Comparison of ENCODE assay signal across 16 cellular contexts in genomic region chr4:7944568-7945220, GRCh38. TPM values are rescaled to one million over a fixed set of nuclear protein-coding genes. Genes with fewer than 3 reads are reported as not detected.
DNase-seq lines count a peak whose midpoint lies in the region; ATAC-seq and TF ChIP-seq lines count a peak whose summit lies in the region.
"Had no signal": no experiment of that assay in that cellular context is flagged by ENCODE, and none has a peak within 500 bp of the region (broad histone marks: within the 10 kb centered on the region; RNA-seq: fewer than 3 reads in every experiment).

No MANE protein-coding gene starts in this region.

- H3K9me3 ChIP-seq in right lobe of liver (no peaks in the 10 kb centered on the region), heart right ventricle (no peaks in the 10 kb centered on the region)
- H3K9me3 ChIP-seq: HAP-1 had no signal

- H3K27me3 Mint-ChIP-seq in stimulated activated naive CD8-positive, alpha-beta T cell treated with anti-CD3 and anti-CD28 coated beads, Interleukin-15, Interleukin-2, amounts not matched to agents 100 ng/mL and 50 ng/mL, for 24 hours: peaks cover 28% of the 10 kb centered on the region
- peaks cover 35% of the 10 kb centered on the region for H3K27me3 Mint-ChIP-seq in stimulated activated naive CD8-positive, alpha-beta T cell treated with anti-CD3 and anti-CD28 coated beads, Interleukin-15, amount 100 ng/mL, for 72 hours

- peak overlapping the region; percentile 49 for H3K27ac Mint-ChIP-seq in stimulated activated naive CD8-positive, alpha-beta T cell treated with anti-CD3 and anti-CD28 coated beads, Interleukin-15, Interleukin-2, amounts not matched to agents 100 ng/mL and 50 ng/mL, for 24 hours
- H3K27ac Mint-ChIP-seq in stimulated activated naive CD8-positive, alpha-beta T cell treated with anti-CD3 and anti-CD28 coated beads, Interleukin-15, amount 100 ng/mL, for 72 hours: no peak overlapping the region
- H3K27ac Mint-ChIP-seq: CD14-positive monocyte had no signal

- H3K36me3 ChIP-seq in right lobe of liver (no peaks in the 10 kb centered on the region), heart right ventricle (no peaks in the 10 kb centered on the region)
- H3K36me3 ChIP-seq: HAP-1 had no signal

- intact Hi-C loops in right lobe of liver (cut with DNase I) (no loop called here), heart right ventricle (cut with DNase I) (no loop called here)

- H3K27ac ChIP-seq in right lobe of liver (no peak overlapping the region), heart right ventricle (no peak overlapping the region)
- H3K27ac ChIP-seq: 22Rv1, PC-9 had no signal

- no peaks in the 10 kb centered on the region for H3K36me3 Mint-ChIP-seq in stimulated activated naive CD8-positive, alpha-beta T cell treated with anti-CD3 and anti-CD28 coated beads, Interleukin-15, Interleukin-2, amounts not matched to agents 100 ng/mL and 50 ng/mL, for 24 hours (ENCODE audit: low read depth)
- H3K36me3 Mint-ChIP-seq: CD14-positive monocyte had no signal

- peaks cover 0 to 6% (median 0%) of the 10 kb centered on the region in 4 donors for H3K4me1 ChIP-seq in right lobe of liver
- H3K4me1 ChIP-seq in heart right ventricle: peaks cover 0 to 4% (median 0%) of the 10 kb centered on the region in 9 donors
- H3K4me1 ChIP-seq: HAP-1 had no signal

- H3K4me3 ChIP-seq in choroid plexus epithelial cell (ENCODE audit: low read depth, low read length) (no peak overlapping the region), right lobe of liver (no peak overlapping the region), heart right ventricle (no peak overlapping the region)
- H3K4me3 ChIP-seq: HAP-1, PC-9 had no signal

- H3K27me3 ChIP-seq in right lobe of liver (no peaks in the 10 kb centered on the region), heart right ventricle (peaks cover 0 to 19% (median 0%) of the 10 kb centered on the region in 7 donors)

- no peak for TF ChIP-seq POLR2A in right lobe of liver (IDR thresholded peaks at IDR 0.05)

- no peak for DNase-seq in stimulated activated naive CD8-positive, alpha-beta T cell treated with anti-CD3 and anti-CD28 coated beads, Interleukin-15, amount 100 ng/mL, for 72 hours
- DNase-seq in choroid plexus epithelial cell (ENCODE audit: low read depth) (peak; percentile 54), right lobe of liver (no peak), GF-D8 (lab: John Stamatoyannopoulos, UW) (no peak), heart right ventricle (no peak), NCI-H2196 (lab: John Stamatoyannopoulos, UW; ENCODE audit: unreplicated experiment) (no peak), NCI-H2171 (lab: John Stamatoyannopoulos, UW) (no peak)
- DNase-seq: COR-L47, MV-4-11, NCI-H1417 treated with DMSO at 0.1 percent for 48 hours, NCI-H2029 treated with DMSO at 0.1 percent for 48 hours, PC-9 had no signal

- no peak overlapping the region for H3K4me3 Mint-ChIP-seq in stimulated activated naive CD8-positive, alpha-beta T cell treated with anti-CD3 and anti-CD28 coated beads, Interleukin-15, Interleukin-2, amounts not matched to agents 100 ng/mL and 50 ng/mL, for 24 hours
- no peak overlapping the region for H3K4me3 Mint-ChIP-seq in stimulated activated naive CD8-positive, alpha-beta T cell treated with anti-CD3 and anti-CD28 coated beads, Interleukin-15, amount 100 ng/mL, for 72 hours

- no peaks in the 10 kb centered on the region for H3K9me3 Mint-ChIP-seq in stimulated activated naive CD8-positive, alpha-beta T cell treated with anti-CD3 and anti-CD28 coated beads, Interleukin-15, Interleukin-2, amounts not matched to agents 100 ng/mL and 50 ng/mL, for 24 hours
- no peaks in the 10 kb centered on the region for H3K9me3 Mint-ChIP-seq in stimulated activated naive CD8-positive, alpha-beta T cell treated with anti-CD3 and anti-CD28 coated beads, Interleukin-15, amount 100 ng/mL, for 72 hours

- no peak for ATAC-seq in stimulated activated naive CD8-positive, alpha-beta T cell treated with anti-CD3 and anti-CD28 coated beads, Interleukin-15, amount 100 ng/mL, for 72 hours
- peak; percentile 18 to 57 (median 47) for ATAC-seq in right lobe of liver
- no peak for ATAC-seq in heart right ventricle

- WGBS in right lobe of liver (ENCODE audit: insufficient coverage, low coverage, low lambda C conversion rate, missing lambda C conversion rate): 59% methylated on average over 3 of the region's 5 CpGs
- WGBS in heart right ventricle, 2 donors: 90 to 94% methylated on average over 5 of the region's 5 CpGs

- TF ChIP-seq CTCF in choroid plexus epithelial cell (conservative IDR thresholded peaks at IDR 0.05; ENCODE audit: low read depth, low read length) (no peak), right lobe of liver (IDR thresholded peaks at IDR 0.05) (no peak), heart right ventricle (IDR thresholded peaks at IDR 0.05) (no peak)

- H3K4me1 Mint-ChIP-seq in stimulated activated naive CD8-positive, alpha-beta T cell treated with anti-CD3 and anti-CD28 coated beads, Interleukin-15, Interleukin-2, amounts not matched to agents 100 ng/mL and 50 ng/mL, for 24 hours (ENCODE audit: low read depth): peaks cover 18% of the 10 kb centered on the region
- peaks cover 28% of the 10 kb centered on the region for H3K4me1 Mint-ChIP-seq in stimulated activated naive CD8-positive, alpha-beta T cell treated with anti-CD3 and anti-CD28 coated beads, Interleukin-15, amount 100 ng/mL, for 72 hours

RNA-seq across cellular contexts. Expression of gene AFAP1, which starts 5.0 kb away (rescaled TPM):
- total RNA-seq in right lobe of liver (1 to 10 TPM in 5 of 6 experiments, under 1 TPM in 1; 0.95 to 3.1 (median 1.9) TPM), heart right ventricle (1 to 10 TPM; 4.7 to 8.9 (median 6.2) TPM)
- 1 to 10 TPM; 2.9 to 4.3 TPM for polyA plus RNA-seq in heart right ventricle
- polyA plus RNA-seq: CD14-positive monocyte had no signal

Comparison
In these comparisons a context has a peak if more than half of its experiments do, and no peak if none do; other contexts are left out.
1. ATAC-seq: peak in right lobe of liver (4 of 4); none in stimulated activated naive CD8-positive, alpha-beta T cell treated with anti-CD3 and anti-CD28 coated beads, Interleukin-15, amount 100 ng/mL, for 72 hours (single experiment) and heart right ventricle (0 of 8).